Comparison of ENCODE assay signal across 1 cellular context in genomic region chr16:19857593-19857992, GRCh38.
TF ChIP-seq lines count a peak whose summit lies in the region.

No MANE protein-coding gene starts in this region.

TF ChIP-seq in HEK293, 187 proteins besides CTCF, POLR2A, EP300 and RAD21 (continued from another document):
- TF ChIP-seq ZNF394 (tag by site-specific recombination; IDR thresholded peaks at IDR 0.05; ENCODE audit: borderline replicate concordance): no peak
- no peak for TF ChIP-seq ZBTB21 (tag by site-specific recombination; IDR thresholded peaks at IDR 0.05)
- peak; percentile 61 for TF ChIP-seq ZBTB17 (tag by site-specific recombination; IDR thresholded peaks at IDR 0.05)
